ENCODE assay signal across 8 cellular contexts in genomic region chr14:99574099-99574880, GRCh38. TPM values are rescaled to one million over a fixed set of nuclear protein-coding genes. Genes with fewer than 3 reads are reported as not detected.
DNase-seq lines count a peak whose midpoint lies in the region; ATAC-seq, FAIRE-seq and TF ChIP-seq lines count a peak whose summit lies in the region.

No MANE protein-coding gene starts in this region.

- H3K9me3 ChIP-seq in iPS-18c (ENCODE audit: control insufficient read depth, insufficient read depth, low read length) (no peaks in the 10 kb centered on the region), stomach (no peaks in the 10 kb centered on the region)

- TF ChIP-seq EP300 in stomach (IDR thresholded peaks at IDR 0.05): no peak

- no peak for ATAC-seq in HG03159 (IDR thresholded peaks at IDR 0.05; ENCODE audit: unreplicated experiment)
- no peak for ATAC-seq in HG03520 (IDR thresholded peaks at IDR 0.05; ENCODE audit: unreplicated experiment)

- H3K36me3 ChIP-seq in stomach: no peaks in the 10 kb centered on the region

- no peak for TF ChIP-seq CTCF in VCaP (conservative IDR thresholded peaks at IDR 0.05)
- TF ChIP-seq CTCF in stomach (IDR thresholded peaks at IDR 0.05): no peak

- H3K27me3 ChIP-seq in stomach: no peaks in the 10 kb centered on the region

- peak; percentile 99 for FAIRE-seq in HTR-8/SVneo (lab: Jason Lieb, UNC)

- intact Hi-C loops in stomach (cut with DNase I; ENCODE audit: low total_unique reads): no loop called here

- TF ChIP-seq POLR2A in stomach (IDR thresholded peaks at IDR 0.05): no peak

- H3K27ac ChIP-seq in VCaP: peak overlapping the region; percentile 95
- peak overlapping the region; percentile 71 to 91 (median 83) for H3K27ac ChIP-seq in stomach

- WGBS in stomach, 5 donors: 24 to 33% (median 28%) methylated on average over 11 of the region's 11 CpGs

- H3K4me3 ChIP-seq in iPS-18c (ENCODE audit: insufficient read depth, low read depth, low read length) (0 out of 2 replicates have a peak overlapping the region, but pooled peaks have one; percentile 10), stomach (no peak overlapping the region)

- H3K4me1 ChIP-seq in stomach: peaks cover 97 to 100% (median 98%) of the 10 kb centered on the region in 4 donors

- DNase-seq in HTR-8/SVneo (ENCODE audit: insufficient read length, low spot score): peak; percentile 81
- DNase-seq in stomach: peak; percentile 72
- DNase-seq in cerebellar nuclear complex (lab: John Stamatoyannopoulos, UW): no peak
- DNase-seq in NCI-H1105 (lab: John Stamatoyannopoulos, UW): no peak

RNA-seq across cellular contexts. Expression of gene CCDC85C, which starts 29.7 kb away (rescaled TPM):
- 10 to 100 TPM; 10.5 to 28.6 (median 14.5) TPM for total RNA-seq in stomach
- 10 to 100 TPM; 11.4 to 20.1 (median 17.3) TPM for polyA plus RNA-seq in stomach

Comparison
In these comparisons a context has a peak if more than half of its experiments do, and no peak if none do; other contexts are left out.
1. DNase-seq: peak in HTR-8/SVneo (single experiment) and stomach (single experiment); none in cerebellar nuclear complex (0 of 2) and NCI-H1105 (single experiment).